ENCODE assay signal across 31 cellular contexts in genomic region chr5:159792180-159792579, GRCh38.
"Had no signal": no experiment of that assay in that cellular context is flagged by ENCODE, and none has a peak within 500 bp of the region (broad histone marks: within the 10 kb centered on the region; RNA-seq: fewer than 3 reads in every experiment).

No MANE protein-coding gene starts in this region.

- DNase-seq: activated CD4-positive, alpha-beta T cell treated with anti-CD3 and anti-CD28 coated beads for 1 hour; activated CD4-positive, alpha-beta T cell treated with anti-CD3 and anti-CD28 coated beads for 4 hours; activated CD4-positive, alpha-beta T cell treated with anti-CD3 and anti-CD28 coated beads, Interleukin-2, amount 50 U/mL, for 1 hour; activated CD4-positive, alpha-beta T cell treated with anti-CD3 and anti-CD28 coated beads, Interleukin-2, amount 50 U/mL, for 48 hours; activated CD8-positive, alpha-beta memory T cell treated with anti-CD3 and anti-CD28 coated beads, Interleukin-2, amount 10 ng/mL, durations not matched to agents 7 days and 5 days; activated CD8-positive, alpha-beta memory T cell treated with anti-CD3 and anti-CD28 coated beads, Interleukin-2, amount 50 U/mL, for 4 hours; activated CD8-positive, alpha-beta T cell treated with anti-CD3 and anti-CD28 coated beads, Interleukin-2, amount 10 ng/mL, durations not matched to agents 7 days and 5 days; activated effector memory CD4-positive, alpha-beta T cell treated with anti-CD3 and anti-CD28 coated beads, Interleukin-2, amount 50 U/mL, for 16 hours; activated naive CD4-positive, alpha-beta T cell treated with anti-CD3 and anti-CD28 coated beads for 36 hours; activated naive CD8-positive, alpha-beta T cell treated with anti-CD3 and anti-CD28 coated beads for 36 hours; activated naive CD8-positive, alpha-beta T cell treated with anti-CD3 and anti-CD28 coated beads, Interleukin-2, amount 50 U/mL, for 24 hours; activated T-cell treated with anti-CD3 and anti-CD28 coated beads, Interleukin-2, amount 50 U/mL, for 1 hour; activated T-cell treated with anti-CD3 and anti-CD28 coated beads, Interleukin-2, amount 50 U/mL, for 48 hours; adrenal gland; amygdala; aorta; body of pancreas; central memory CD4-positive, alpha-beta T cell; cerebellar nuclear complex; colonic mucosa; effector CD8-positive, alpha-beta T cell; foreskin fibroblast; head of caudate nucleus; hippocampal formation; T-helper 17 cell; T1000 had no signal

- H3K27ac ChIP-seq: adrenal gland, body of pancreas, cardiac muscle cell, colonic mucosa, epithelial cell of prostate had no signal

- FAIRE-seq: endometrium, endothelial cell of umbilical vein, frontal cortex had no signal

- H3K4me3 ChIP-seq: adrenal gland, body of pancreas, cardiac muscle cell, colonic mucosa had no signal
